21 cellular contexts compared by ENCODE assay signal in genomic region chr2:225748606-225749005, GRCh38.
"Had no signal": no experiment of that assay in that cellular context is flagged by ENCODE, and none has a peak within 500 bp of the region (broad histone marks: within the 10 kb centered on the region; RNA-seq: fewer than 3 reads in every experiment).

No MANE protein-coding gene starts in this region.

- H3K36me3 ChIP-seq: esophagus muscularis mucosa, gastrocnemius medialis, heart right ventricle, left lung, lower lobe of right lung had no signal

- H3K4me3 ChIP-seq: coronary artery, dorsolateral prefrontal cortex, esophagus muscularis mucosa, gastrocnemius medialis, heart right ventricle, left lung, lower lobe of right lung, mucosa of descending colon had no signal

- H3K36me3 Mint-ChIP-seq: mesothelial cell of epicardium, naive B cell had no signal

- H3K27me3 ChIP-seq: dorsolateral prefrontal cortex, esophagus muscularis mucosa, gastrocnemius medialis, heart right ventricle, left lung had no signal

- H3K27me3 Mint-ChIP-seq: naive B cell had no signal

- H3K4me1 Mint-ChIP-seq: mesothelial cell of epicardium, naive B cell had no signal

- H3K27ac ChIP-seq: coronary artery, dorsolateral prefrontal cortex, esophagus muscularis mucosa, gastrocnemius medialis, heart right ventricle, left lung, lower lobe of right lung had no signal

- H3K27ac Mint-ChIP-seq: mesothelial cell of epicardium, naive B cell had no signal

- ATAC-seq: gastrocnemius medialis, heart right ventricle, left cardiac atrium, left lung, left ventricle myocardium superior, lower lobe of right lung, mucosa of descending colon had no signal

- H3K9me3 ChIP-seq: esophagus muscularis mucosa, gastrocnemius medialis, left lung, lower lobe of right lung, mucosa of descending colon had no signal

- H3K4me3 Mint-ChIP-seq: mesothelial cell of epicardium, naive B cell had no signal

- H3K4me1 ChIP-seq: esophagus muscularis mucosa, gastrocnemius medialis, heart right ventricle, left lung, lower lobe of right lung had no signal

- DNase-seq: dermis blood vessel endothelial cell; dorsolateral prefrontal cortex; effector CD4-positive, alpha-beta T cell; effector memory CD4-positive, alpha-beta T cell; foreskin fibroblast; foreskin melanocyte; gastrocnemius medialis; glutamatergic neuron; head of caudate nucleus; heart right ventricle; hippocampal formation; left cardiac atrium; left lung; left ventricle myocardium superior; lower lobe of right lung; mesenchymal stem cell; mucosa of descending colon; naive B cell had no signal
